1 cellular context compared by ENCODE assay signal in genomic region chr5:62282951-62283446, GRCh38.
TF ChIP-seq lines count a peak whose summit lies in the region.

No MANE protein-coding gene starts in this region.

TF ChIP-seq in K562, 482 proteins besides CTCF, POLR2A, EP300 and RAD21 (continued from another document):
- TF ChIP-seq, protein P1, sequence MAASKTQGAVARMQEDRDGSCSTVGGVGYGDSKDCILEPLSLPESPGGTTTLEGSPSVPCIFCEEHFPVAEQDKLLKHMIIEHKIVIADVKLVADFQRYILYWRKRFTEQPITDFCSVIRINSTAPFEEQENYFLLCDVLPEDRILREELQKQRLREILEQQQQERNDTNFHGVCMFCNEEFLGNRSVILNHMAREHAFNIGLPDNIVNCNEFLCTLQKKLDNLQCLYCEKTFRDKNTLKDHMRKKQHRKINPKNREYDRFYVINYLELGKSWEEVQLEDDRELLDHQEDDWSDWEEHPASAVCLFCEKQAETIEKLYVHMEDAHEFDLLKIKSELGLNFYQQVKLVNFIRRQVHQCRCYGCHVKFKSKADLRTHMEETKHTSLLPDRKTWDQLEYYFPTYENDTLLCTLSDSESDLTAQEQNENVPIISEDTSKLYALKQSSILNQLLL (CRISPR knock-in tag; IDR thresholded peaks at IDR 0.05; ENCODE audit: borderline replicate concordance) = no peak
- no peak for TF ChIP-seq MXD1 (CRISPR knock-in tag; IDR thresholded peaks at IDR 0.05; ENCODE audit: borderline replicate concordance, poor library complexity, severe bottlenecking)
- TF ChIP-seq CEBPB (tag; IDR thresholded peaks at IDR 0.05) = peak; percentile 21; the same call in 1 of the 2 replicates
- TF ChIP-seq HDAC3 (IDR thresholded peaks at IDR 0.05; ENCODE audit: borderline replicate concordance, partially characterized antibody) = no peak
- TF ChIP-seq CEBPG (CRISPR knock-in tag; IDR thresholded peaks at IDR 0.05) = no peak
- TF ChIP-seq CEBPG (tag; conservative IDR thresholded peaks at IDR 0.05 in 1 of 2, IDR thresholded peaks at IDR 0.05 in 1 of 2) = peak; percentile 43 to 69
- no peak for TF ChIP-seq JUNB (CRISPR knock-in tag; conservative IDR thresholded peaks at IDR 0.05)
- TF ChIP-seq SMAD4 (CRISPR knock-in tag; conservative IDR thresholded peaks at IDR 0.05) = 0 out of 2 replicates have a peak, but pooled peaks have one; percentile 40
- TF ChIP-seq, protein P2, sequence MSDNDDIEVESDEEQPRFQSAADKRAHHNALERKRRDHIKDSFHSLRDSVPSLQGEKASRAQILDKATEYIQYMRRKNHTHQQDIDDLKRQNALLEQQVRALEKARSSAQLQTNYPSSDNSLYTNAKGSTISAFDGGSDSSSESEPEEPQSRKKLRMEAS (CRISPR knock-in tag; IDR thresholded peaks at IDR 0.05) = no peak
- no peak for TF ChIP-seq RHOXF2B (CRISPR knock-in tag; conservative IDR thresholded peaks at IDR 0.05)
- no peak for TF ChIP-seq ZNF253 (CRISPR knock-in tag; conservative IDR thresholded peaks at IDR 0.05)
